In the genomic region with DNA sequence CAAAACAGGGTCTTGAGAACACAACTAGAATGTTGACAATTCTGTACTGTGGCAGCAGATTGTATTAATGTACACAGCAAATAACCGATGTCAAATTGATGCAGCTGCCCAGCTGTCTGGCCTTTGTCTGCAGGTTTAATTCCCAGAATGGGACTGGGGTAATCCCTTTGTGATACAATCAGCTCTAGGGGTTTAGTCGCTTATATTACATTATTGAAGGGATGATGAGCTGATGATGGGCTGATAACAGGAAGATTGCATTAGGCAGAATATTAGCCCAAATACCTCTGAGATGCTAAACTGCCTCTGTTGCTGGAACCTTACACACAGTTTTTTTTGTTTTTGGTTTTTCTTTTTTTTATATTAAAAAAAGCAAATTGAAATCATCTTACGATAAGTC, we compare ENCODE assay signal across 16 cellular contexts.
"Had no signal": no experiment of that assay in that cellular context is flagged by ENCODE, and none has a peak within 500 bp of the region (broad histone marks: within the 10 kb centered on the region; RNA-seq: fewer than 3 reads in every experiment).

No MANE protein-coding gene starts in this region.

- H3K27ac Mint-ChIP-seq: activated CD4-positive, alpha-beta T cell treated with anti-CD3 and anti-CD28 coated beads for 36 hours; activated naive CD8-positive, alpha-beta T cell treated with anti-CD3 and anti-CD28 coated beads, Interleukin-2, amount 10 ng/mL, durations not matched to agents 7 days and 5 days; activated T-helper 1 cell treated with anti-CD3 and anti-CD28 coated beads, Interleukin-12 subunit alpha, Interleukin-12 subunit beta, Interleukin-2, Interleukin-4 antibody, amounts not matched to agents 30 ng/mL and 10 ng/mL and 1 ng/mL, durations not matched to agents 14 hours and 24 hours and 36 hours; nephron progenitor cell; WTC11 had no signal

- H3K27me3 Mint-ChIP-seq: activated CD4-positive, alpha-beta T cell treated with anti-CD3 and anti-CD28 coated beads for 36 hours had no signal

- H3K4me1 Mint-ChIP-seq: activated CD4-positive, alpha-beta T cell treated with anti-CD3 and anti-CD28 coated beads for 36 hours; activated naive CD8-positive, alpha-beta T cell treated with anti-CD3 and anti-CD28 coated beads, Interleukin-2, amount 10 ng/mL, durations not matched to agents 7 days and 5 days; nephron progenitor cell; WTC11 had no signal

- H3K36me3 Mint-ChIP-seq: activated naive CD8-positive, alpha-beta T cell treated with anti-CD3 and anti-CD28 coated beads, Interleukin-2, amount 10 ng/mL, durations not matched to agents 7 days and 5 days; WTC11 had no signal

- H3K9me3 Mint-ChIP-seq: activated naive CD8-positive, alpha-beta T cell treated with anti-CD3 and anti-CD28 coated beads, Interleukin-2, amount 10 ng/mL, durations not matched to agents 7 days and 5 days; activated T-helper 1 cell treated with anti-CD3 and anti-CD28 coated beads, Interleukin-12 subunit alpha, Interleukin-12 subunit beta, Interleukin-2, Interleukin-4 antibody, amounts not matched to agents 30 ng/mL and 10 ng/mL and 1 ng/mL, durations not matched to agents 14 hours and 24 hours and 36 hours; nephron progenitor cell had no signal

- H3K4me3 Mint-ChIP-seq: activated CD4-positive, alpha-beta T cell treated with anti-CD3 and anti-CD28 coated beads for 36 hours; activated naive CD8-positive, alpha-beta T cell treated with anti-CD3 and anti-CD28 coated beads, Interleukin-2, amount 10 ng/mL, durations not matched to agents 7 days and 5 days; activated T-helper 1 cell treated with anti-CD3 and anti-CD28 coated beads, Interleukin-12 subunit alpha, Interleukin-12 subunit beta, Interleukin-2, Interleukin-4 antibody, amounts not matched to agents 30 ng/mL and 10 ng/mL and 1 ng/mL, durations not matched to agents 14 hours and 24 hours and 36 hours; nephron progenitor cell; WTC11 had no signal

- DNase-seq: activated CD4-positive, alpha-beta T cell treated with anti-CD3 and anti-CD28 coated beads for 36 hours; activated CD4-positive, alpha-beta T cell treated with anti-CD3 and anti-CD28 coated beads, Interleukin-2, amount 50 U/mL, for 48 hours; activated gamma-delta T cell treated with Interleukin-2 at 50 U/mL for 16 hours; activated naive CD8-positive, alpha-beta T cell treated with anti-CD3 and anti-CD28 coated beads, Interleukin-2, amount 10 ng/mL, durations not matched to agents 7 days and 5 days; activated T-cell treated with anti-CD3 and anti-CD28 coated beads for 4 hours; amygdala; dermis blood vessel endothelial cell; effector memory CD4-positive, alpha-beta T cell; left ventricle myocardium superior; nephron progenitor cell; stimulated activated CD4-positive, alpha-beta T cell treated with anti-CD3 and anti-CD28 coated beads, Interleukin-2, amount 100 ng/mL, for 24 hours; stimulated activated naive CD4-positive, alpha-beta T cell treated with Interleukin-2 at 50 U/mL for 16 hours; substantia nigra; tibial artery had no signal

- ATAC-seq: activated CD4-positive, alpha-beta T cell treated with anti-CD3 and anti-CD28 coated beads for 36 hours; left ventricle myocardium superior; WTC11 had no signal
